9 cellular contexts compared by ENCODE assay signal in genomic region chr1:8598060-8598724, GRCh38.
DNase-seq lines count a peak whose midpoint lies in the region; ATAC-seq and TF ChIP-seq lines count a peak whose summit lies in the region.
"Had no signal": no experiment of that assay in that cellular context is flagged by ENCODE, and none has a peak within 500 bp of the region (broad histone marks: within the 10 kb centered on the region; RNA-seq: fewer than 3 reads in every experiment).

No MANE protein-coding gene starts in this region.

- peak overlapping the region in 1 of 4 donors; percentile 45 for H3K4me3 ChIP-seq in esophagus squamous epithelium

- H3K27me3 ChIP-seq in esophagus squamous epithelium, result no peaks in the 10 kb centered on the region
- H3K27me3 ChIP-seq in CD4-positive, alpha-beta T cell (ENCODE audit: control insufficient read depth, insufficient read depth, low read length), result no peaks in the 10 kb centered on the region

- H3K4me1 Mint-ChIP-seq in natural killer cell treated with Interleukin-12 subunit alpha and Interleukin-12 subunit beta and Interleukin-15 and Interleukin-18, amount 100 ng/mL, for 72 hours (ENCODE audit: low read depth in 2 of 2), result peaks cover 16 to 27% of the 10 kb centered on the region in 2 donors
- peaks cover 17% of the 10 kb centered on the region for H3K4me1 Mint-ChIP-seq in CD4-positive, alpha-beta T cell (ENCODE audit: low read depth)

- peak overlapping the region in 1 of 2 donors; percentile 28 for H3K27ac Mint-ChIP-seq in natural killer cell treated with Interleukin-12 subunit alpha and Interleukin-12 subunit beta and Interleukin-15 and Interleukin-18, amount 100 ng/mL, for 72 hours
- H3K27ac Mint-ChIP-seq in CD4-positive, alpha-beta T cell, result no peak overlapping the region
- H3K27ac Mint-ChIP-seq: activated B cell treated with CpG ODN at 0.5 μM for 24 hours had no signal

- ATAC-seq in natural killer cell treated with Interleukin-12 subunit alpha and Interleukin-12 subunit beta and Interleukin-15 and Interleukin-18, amount 100 ng/mL, for 72 hours, result no peak
- no peak for ATAC-seq in CD4-positive, alpha-beta T cell (ENCODE audit: poor library complexity)

- no peaks in the 10 kb centered on the region for H3K9me3 ChIP-seq in esophagus squamous epithelium
- no peaks in the 10 kb centered on the region for H3K9me3 ChIP-seq in CD4-positive, alpha-beta T cell (ENCODE audit: control insufficient read depth, low read length)

- H3K36me3 ChIP-seq in esophagus squamous epithelium, result peaks cover 0 to 5% (median 0%) of the 10 kb centered on the region in 3 donors

- intact Hi-C loops in esophagus squamous epithelium (cut with DNase I), result no loop called here
- intact Hi-C loops in CD4-positive, alpha-beta T cell (cut with DNase I, micrococcal nuclease), result no loop called here

- no peaks in the 10 kb centered on the region for H3K9me3 Mint-ChIP-seq in natural killer cell treated with Interleukin-12 subunit alpha and Interleukin-12 subunit beta and Interleukin-15 and Interleukin-18, amount 100 ng/mL, for 72 hours
- no peaks in the 10 kb centered on the region for H3K9me3 Mint-ChIP-seq in CD4-positive, alpha-beta T cell
- H3K9me3 Mint-ChIP-seq: activated B cell treated with CpG ODN at 0.5 μM for 24 hours had no signal

- H3K27me3 Mint-ChIP-seq in natural killer cell treated with Interleukin-12 subunit alpha and Interleukin-12 subunit beta and Interleukin-15 and Interleukin-18, amount 100 ng/mL, for 72 hours, result no peaks in the 10 kb centered on the region
- no peaks in the 10 kb centered on the region for H3K27me3 Mint-ChIP-seq in CD4-positive, alpha-beta T cell
- H3K27me3 Mint-ChIP-seq: activated B cell treated with CpG ODN at 0.5 μM for 24 hours had no signal

- DNase-seq in AG08395 (ENCODE audit: low spot score) (peak; percentile 77), NCI-H2081 (lab: John Stamatoyannopoulos, UW) (peak; percentile 73 to 83), esophagus squamous epithelium (lab: John Stamatoyannopoulos, UW) (no peak), myocyte (ENCODE audit: low read depth) (peak; percentile 48), NCI-H524 treated with DMSO at 0.1 percent for 48 hours (lab: John Stamatoyannopoulos, UW) (no peak)
- DNase-seq in natural killer cell treated with Interleukin-12 subunit alpha and Interleukin-12 subunit beta and Interleukin-15 and Interleukin-18, amount 100 ng/mL, for 72 hours (ENCODE audit: low spot score), result no peak
- DNase-seq in CD4-positive, alpha-beta T cell, result no peak
- DNase-seq in stimulated activated CD8-positive, alpha-beta memory T cell treated with anti-CD3 and anti-CD28 coated beads, Interleukin-4, amount 100 ng/mL, for 48 hours, result no peak
- DNase-seq: activated B cell treated with CpG ODN at 0.5 μM for 24 hours had no signal

- TF ChIP-seq POLR2A in esophagus squamous epithelium (IDR thresholded peaks at IDR 0.05), result no peak

- H3K27ac ChIP-seq in esophagus squamous epithelium, result peak overlapping the region in 3 of 4 donors; percentile 27 to 78 (median 64)
- H3K27ac ChIP-seq in CD4-positive, alpha-beta T cell (ENCODE audit: low read depth, low read length), result no peak overlapping the region

- H3K4me1 ChIP-seq in esophagus squamous epithelium, result peaks cover 0 to 44% (median 2%) of the 10 kb centered on the region in 3 donors

- CTCF ChIA-PET in CD4-positive, alpha-beta T cell (lab: Charles Lee), result no interaction called here

- H3K36me3 Mint-ChIP-seq in natural killer cell treated with Interleukin-12 subunit alpha and Interleukin-12 subunit beta and Interleukin-15 and Interleukin-18, amount 100 ng/mL, for 72 hours, result no peaks in the 10 kb centered on the region
- no peaks in the 10 kb centered on the region for H3K36me3 Mint-ChIP-seq in CD4-positive, alpha-beta T cell (ENCODE audit: low read depth)

- POLR2A ChIA-PET in CD4-positive, alpha-beta T cell (lab: Charles Lee), result no interaction called here

- H3K4me3 Mint-ChIP-seq in natural killer cell treated with Interleukin-12 subunit alpha and Interleukin-12 subunit beta and Interleukin-15 and Interleukin-18, amount 100 ng/mL, for 72 hours, result no peak overlapping the region
- no peak overlapping the region for H3K4me3 Mint-ChIP-seq in CD4-positive, alpha-beta T cell
- H3K4me3 Mint-ChIP-seq: activated B cell treated with CpG ODN at 0.5 μM for 24 hours had no signal

- 57 to 69% methylated on average over 14 of the region's 15 CpGs for WGBS in esophagus squamous epithelium, 2 donors

- peak in 4 of 6 experiments; percentile 14 to 23 (median 17) for TF ChIP-seq CTCF in esophagus squamous epithelium (IDR thresholded peaks at IDR 0.05)
- TF ChIP-seq CTCF in CD4-positive, alpha-beta T cell (IDR thresholded peaks at IDR 0.05), result no peak

Comparison
In these comparisons a context has a peak if more than half of its experiments do, and no peak if none do; other contexts are left out.
1. DNase-seq: peak in AG08395 (single experiment), NCI-H2081 (2 of 2) and myocyte (single experiment); none in esophagus squamous epithelium (single experiment), NCI-H524 treated with DMSO at 0.1 percent for 48 hours (single experiment), natural killer cell treated with Interleukin-12 subunit alpha and Interleukin-12 subunit beta and Interleukin-15 and Interleukin-18, amount 100 ng/mL, for 72 hours (single experiment), CD4-positive, alpha-beta T cell (0 of 10) and stimulated activated CD8-positive, alpha-beta memory T cell treated with anti-CD3 and anti-CD28 coated beads, Interleukin-4, amount 100 ng/mL, for 48 hours (single experiment).